10 cellular contexts compared by ENCODE assay signal in genomic region chr12:118317729-118318128, GRCh38.
"Had no signal": no experiment of that assay in that cellular context is flagged by ENCODE, and none has a peak within 500 bp of the region (broad histone marks: within the 10 kb centered on the region; RNA-seq: fewer than 3 reads in every experiment).

No MANE protein-coding gene starts in this region.

- H3K4me3 Mint-ChIP-seq: GM23338, H9, HFFc6 had no signal

- ATAC-seq: GM23338, HCT116 had no signal

- DNase-seq: GM23248, GOT3, H7, H9, HCEC 1CT, HFFc6 had no signal

- H3K4me1 Mint-ChIP-seq: GM23338, H9 had no signal

- H3K9me3 ChIP-seq: HAP-1 had no signal

- H3K4me2 ChIP-seq: GM23338 had no signal

- H3K4me3 ChIP-seq: GM23248, GM23338, HAP-1 had no signal

- H3K27ac ChIP-seq: GM23248 had no signal

- H3K9ac ChIP-seq: GM23248 had no signal

- H3K27ac Mint-ChIP-seq: GM23338, H9, HFFc6 had no signal

- H3K9me3 Mint-ChIP-seq: GM23338, H9, HFFc6 had no signal

- H2AFZ ChIP-seq: GM23248, GM23338 had no signal

- H3K36me3 ChIP-seq: HAP-1 had no signal

- H3K4me1 ChIP-seq: HAP-1 had no signal

- FAIRE-seq: H1 had no signal
